1 cellular context compared by ENCODE assay signal in the genomic region with DNA sequence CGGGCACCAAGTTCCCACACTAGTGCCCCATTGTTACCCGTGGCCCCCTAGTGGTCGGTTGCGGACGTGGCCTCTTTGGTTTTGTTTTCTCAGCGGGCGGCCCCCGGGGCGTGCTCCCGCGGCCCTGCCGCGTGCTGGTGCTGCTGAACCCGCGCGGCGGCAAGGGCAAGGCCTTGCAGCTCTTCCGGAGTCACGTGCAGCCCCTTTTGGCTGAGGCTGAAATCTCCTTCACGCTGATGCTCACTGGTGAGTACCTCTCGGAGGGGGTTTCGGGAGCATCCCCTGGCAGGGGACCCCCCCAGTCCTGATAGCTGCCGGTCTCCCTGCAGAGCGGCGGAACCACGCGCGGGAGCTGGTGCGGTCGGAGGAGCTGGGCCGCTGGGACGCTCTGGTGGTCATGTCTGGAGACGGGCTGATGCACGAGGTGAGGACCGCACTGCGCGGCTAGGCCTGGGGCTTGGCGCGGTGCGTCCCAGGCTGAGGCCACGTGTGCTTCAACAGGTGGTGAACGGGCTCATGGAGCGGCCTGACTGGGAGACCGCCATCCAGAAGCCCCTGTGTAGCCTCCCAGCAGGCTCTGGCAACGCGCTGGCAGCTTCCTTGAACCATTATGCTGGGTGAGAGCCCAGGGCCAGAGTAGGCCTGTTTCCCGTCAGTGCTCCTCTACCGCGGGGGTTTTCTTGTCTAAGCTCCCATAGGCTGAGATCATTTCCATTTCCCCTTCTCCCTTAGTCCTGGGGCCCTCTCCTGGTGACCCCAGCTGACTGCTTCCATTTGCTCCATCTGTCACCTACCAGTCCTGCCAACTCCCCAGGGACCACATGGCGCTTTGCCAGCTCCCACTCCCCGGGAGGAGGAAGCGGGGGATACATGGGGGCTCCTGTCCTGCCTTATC.
TF ChIP-seq lines count a peak whose summit lies in the region.

No MANE protein-coding gene starts in this region.

TF ChIP-seq in HepG2, 621 proteins besides CTCF, POLR2A, EP300 and RAD21 (continued from another document and continues in another):
- TF ChIP-seq, protein P1, sequence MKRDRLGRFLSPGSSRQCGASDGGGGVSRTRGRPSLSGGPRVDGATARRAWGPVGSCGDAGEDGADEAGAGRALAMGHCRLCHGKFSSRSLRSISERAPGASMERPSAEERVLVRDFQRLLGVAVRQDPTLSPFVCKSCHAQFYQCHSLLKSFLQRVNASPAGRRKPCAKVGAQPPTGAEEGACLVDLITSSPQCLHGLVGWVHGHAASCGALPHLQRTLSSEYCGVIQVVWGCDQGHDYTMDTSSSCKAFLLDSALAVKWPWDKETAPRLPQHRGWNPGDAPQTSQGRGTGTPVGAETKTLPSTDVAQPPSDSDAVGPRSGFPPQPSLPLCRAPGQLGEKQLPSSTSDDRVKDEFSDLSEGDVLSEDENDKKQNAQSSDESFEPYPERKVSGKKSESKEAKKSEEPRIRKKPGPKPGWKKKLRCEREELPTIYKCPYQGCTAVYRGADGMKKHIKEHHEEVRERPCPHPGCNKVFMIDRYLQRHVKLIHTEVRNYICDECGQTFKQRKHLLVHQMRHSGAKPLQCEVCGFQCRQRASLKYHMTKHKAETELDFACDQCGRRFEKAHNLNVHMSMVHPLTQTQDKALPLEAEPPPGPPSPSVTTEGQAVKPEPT (CRISPR knock-in tag; IDR thresholded peaks at IDR 0.05; ENCODE audit: low read depth), result peak; percentile 98
- TF ChIP-seq, protein P2, sequence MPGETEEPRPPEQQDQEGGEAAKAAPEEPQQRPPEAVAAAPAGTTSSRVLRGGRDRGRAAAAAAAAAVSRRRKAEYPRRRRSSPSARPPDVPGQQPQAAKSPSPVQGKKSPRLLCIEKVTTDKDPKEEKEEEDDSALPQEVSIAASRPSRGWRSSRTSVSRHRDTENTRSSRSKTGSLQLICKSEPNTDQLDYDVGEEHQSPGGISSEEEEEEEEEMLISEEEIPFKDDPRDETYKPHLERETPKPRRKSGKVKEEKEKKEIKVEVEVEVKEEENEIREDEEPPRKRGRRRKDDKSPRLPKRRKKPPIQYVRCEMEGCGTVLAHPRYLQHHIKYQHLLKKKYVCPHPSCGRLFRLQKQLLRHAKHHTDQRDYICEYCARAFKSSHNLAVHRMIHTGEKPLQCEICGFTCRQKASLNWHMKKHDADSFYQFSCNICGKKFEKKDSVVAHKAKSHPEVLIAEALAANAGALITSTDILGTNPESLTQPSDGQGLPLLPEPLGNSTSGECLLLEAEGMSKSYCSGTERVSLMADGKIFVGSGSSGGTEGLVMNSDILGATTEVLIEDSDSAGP (CRISPR knock-in tag; IDR thresholded peaks at IDR 0.05; ENCODE audit: borderline replicate concordance), result peak; percentile 85
- TF ChIP-seq, protein P3, sequence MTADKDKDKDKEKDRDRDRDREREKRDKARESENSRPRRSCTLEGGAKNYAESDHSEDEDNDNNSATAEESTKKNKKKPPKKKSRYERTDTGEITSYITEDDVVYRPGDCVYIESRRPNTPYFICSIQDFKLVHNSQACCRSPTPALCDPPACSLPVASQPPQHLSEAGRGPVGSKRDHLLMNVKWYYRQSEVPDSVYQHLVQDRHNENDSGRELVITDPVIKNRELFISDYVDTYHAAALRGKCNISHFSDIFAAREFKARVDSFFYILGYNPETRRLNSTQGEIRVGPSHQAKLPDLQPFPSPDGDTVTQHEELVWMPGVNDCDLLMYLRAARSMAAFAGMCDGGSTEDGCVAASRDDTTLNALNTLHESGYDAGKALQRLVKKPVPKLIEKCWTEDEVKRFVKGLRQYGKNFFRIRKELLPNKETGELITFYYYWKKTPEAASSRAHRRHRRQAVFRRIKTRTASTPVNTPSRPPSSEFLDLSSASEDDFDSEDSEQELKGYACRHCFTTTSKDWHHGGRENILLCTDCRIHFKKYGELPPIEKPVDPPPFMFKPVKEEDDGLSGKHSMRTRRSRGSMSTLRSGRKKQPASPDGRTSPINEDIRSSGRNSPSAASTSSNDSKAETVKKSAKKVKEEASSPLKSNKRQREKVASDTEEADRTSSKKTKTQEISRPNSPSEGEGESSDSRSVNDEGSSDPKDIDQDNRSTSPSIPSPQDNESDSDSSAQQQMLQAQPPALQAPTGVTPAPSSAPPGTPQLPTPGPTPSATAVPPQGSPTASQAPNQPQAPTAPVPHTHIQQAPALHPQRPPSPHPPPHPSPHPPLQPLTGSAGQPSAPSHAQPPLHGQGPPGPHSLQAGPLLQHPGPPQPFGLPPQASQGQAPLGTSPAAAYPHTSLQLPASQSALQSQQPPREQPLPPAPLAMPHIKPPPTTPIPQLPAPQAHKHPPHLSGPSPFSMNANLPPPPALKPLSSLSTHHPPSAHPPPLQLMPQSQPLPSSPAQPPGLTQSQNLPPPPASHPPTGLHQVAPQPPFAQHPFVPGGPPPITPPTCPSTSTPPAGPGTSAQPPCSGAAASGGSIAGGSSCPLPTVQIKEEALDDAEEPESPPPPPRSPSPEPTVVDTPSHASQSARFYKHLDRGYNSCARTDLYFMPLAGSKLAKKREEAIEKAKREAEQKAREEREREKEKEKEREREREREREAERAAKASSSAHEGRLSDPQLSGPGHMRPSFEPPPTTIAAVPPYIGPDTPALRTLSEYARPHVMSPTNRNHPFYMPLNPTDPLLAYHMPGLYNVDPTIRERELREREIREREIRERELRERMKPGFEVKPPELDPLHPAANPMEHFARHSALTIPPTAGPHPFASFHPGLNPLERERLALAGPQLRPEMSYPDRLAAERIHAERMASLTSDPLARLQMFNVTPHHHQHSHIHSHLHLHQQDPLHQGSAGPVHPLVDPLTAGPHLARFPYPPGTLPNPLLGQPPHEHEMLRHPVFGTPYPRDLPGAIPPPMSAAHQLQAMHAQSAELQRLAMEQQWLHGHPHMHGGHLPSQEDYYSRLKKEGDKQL (CRISPR knock-in tag; IDR thresholded peaks at IDR 0.05; ENCODE audit: low read depth), result no peak
- TF ChIP-seq, protein P4, sequence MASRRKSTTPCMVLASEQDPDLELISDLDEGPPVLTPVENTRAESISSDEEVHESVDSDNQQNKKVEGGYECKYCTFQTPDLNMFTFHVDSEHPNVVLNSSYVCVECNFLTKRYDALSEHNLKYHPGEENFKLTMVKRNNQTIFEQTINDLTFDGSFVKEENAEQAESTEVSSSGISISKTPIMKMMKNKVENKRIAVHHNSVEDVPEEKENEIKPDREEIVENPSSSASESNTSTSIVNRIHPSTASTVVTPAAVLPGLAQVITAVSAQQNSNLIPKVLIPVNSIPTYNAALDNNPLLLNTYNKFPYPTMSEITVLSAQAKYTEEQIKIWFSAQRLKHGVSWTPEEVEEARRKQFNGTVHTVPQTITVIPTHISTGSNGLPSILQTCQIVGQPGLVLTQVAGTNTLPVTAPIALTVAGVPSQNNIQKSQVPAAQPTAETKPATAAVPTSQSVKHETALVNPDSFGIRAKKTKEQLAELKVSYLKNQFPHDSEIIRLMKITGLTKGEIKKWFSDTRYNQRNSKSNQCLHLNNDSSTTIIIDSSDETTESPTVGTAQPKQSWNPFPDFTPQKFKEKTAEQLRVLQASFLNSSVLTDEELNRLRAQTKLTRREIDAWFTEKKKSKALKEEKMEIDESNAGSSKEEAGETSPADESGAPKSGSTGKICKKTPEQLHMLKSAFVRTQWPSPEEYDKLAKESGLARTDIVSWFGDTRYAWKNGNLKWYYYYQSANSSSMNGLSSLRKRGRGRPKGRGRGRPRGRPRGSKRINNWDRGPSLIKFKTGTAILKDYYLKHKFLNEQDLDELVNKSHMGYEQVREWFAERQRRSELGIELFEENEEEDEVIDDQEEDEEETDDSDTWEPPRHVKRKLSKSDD (CRISPR knock-in tag; IDR thresholded peaks at IDR 0.05; ENCODE audit: low read depth), result peak; percentile 78
- TF ChIP-seq DNMT3B (CRISPR knock-in tag; conservative IDR thresholded peaks at IDR 0.05), result peak; percentile 97; the same call in 1 of the 2 replicates
- no peak for TF ChIP-seq PTBP1 (IDR thresholded peaks at IDR 0.05; ENCODE audit: low read depth, low read length, poor library complexity, severe bottlenecking)
- peak; percentile 93 for TF ChIP-seq NFIB (CRISPR knock-in tag; IDR thresholded peaks at IDR 0.05; ENCODE audit: borderline replicate concordance)
- no peak for TF ChIP-seq HHEX (CRISPR knock-in tag; IDR thresholded peaks at IDR 0.05)
- peak; percentile 93 for TF ChIP-seq ZSCAN25 (CRISPR knock-in tag; IDR thresholded peaks at IDR 0.05)
- TF ChIP-seq ZNF451 (CRISPR knock-in tag; IDR thresholded peaks at IDR 0.05), result peak; percentile 94
- no peak; the same call in none of the 2 replicates for TF ChIP-seq ZNF776 (CRISPR knock-in tag; IDR thresholded peaks at IDR 0.05)
- TF ChIP-seq ZNF614 (CRISPR knock-in tag; IDR thresholded peaks at IDR 0.05; ENCODE audit: borderline replicate concordance), result peak; percentile 83
- TF ChIP-seq ATF7-NPFF (CRISPR knock-in tag; IDR thresholded peaks at IDR 0.05; ENCODE audit: low read depth), result peak; percentile 96
- TF ChIP-seq RFX5 (IDR thresholded peaks at IDR 0.05; ENCODE audit: low read depth, low read length), result no peak
- TF ChIP-seq YY1 (IDR thresholded peaks at IDR 0.05; ENCODE audit: insufficient read depth, insufficient replicate concordance, low read depth, low read length), result peak; percentile 68
- TF ChIP-seq, protein P5, sequence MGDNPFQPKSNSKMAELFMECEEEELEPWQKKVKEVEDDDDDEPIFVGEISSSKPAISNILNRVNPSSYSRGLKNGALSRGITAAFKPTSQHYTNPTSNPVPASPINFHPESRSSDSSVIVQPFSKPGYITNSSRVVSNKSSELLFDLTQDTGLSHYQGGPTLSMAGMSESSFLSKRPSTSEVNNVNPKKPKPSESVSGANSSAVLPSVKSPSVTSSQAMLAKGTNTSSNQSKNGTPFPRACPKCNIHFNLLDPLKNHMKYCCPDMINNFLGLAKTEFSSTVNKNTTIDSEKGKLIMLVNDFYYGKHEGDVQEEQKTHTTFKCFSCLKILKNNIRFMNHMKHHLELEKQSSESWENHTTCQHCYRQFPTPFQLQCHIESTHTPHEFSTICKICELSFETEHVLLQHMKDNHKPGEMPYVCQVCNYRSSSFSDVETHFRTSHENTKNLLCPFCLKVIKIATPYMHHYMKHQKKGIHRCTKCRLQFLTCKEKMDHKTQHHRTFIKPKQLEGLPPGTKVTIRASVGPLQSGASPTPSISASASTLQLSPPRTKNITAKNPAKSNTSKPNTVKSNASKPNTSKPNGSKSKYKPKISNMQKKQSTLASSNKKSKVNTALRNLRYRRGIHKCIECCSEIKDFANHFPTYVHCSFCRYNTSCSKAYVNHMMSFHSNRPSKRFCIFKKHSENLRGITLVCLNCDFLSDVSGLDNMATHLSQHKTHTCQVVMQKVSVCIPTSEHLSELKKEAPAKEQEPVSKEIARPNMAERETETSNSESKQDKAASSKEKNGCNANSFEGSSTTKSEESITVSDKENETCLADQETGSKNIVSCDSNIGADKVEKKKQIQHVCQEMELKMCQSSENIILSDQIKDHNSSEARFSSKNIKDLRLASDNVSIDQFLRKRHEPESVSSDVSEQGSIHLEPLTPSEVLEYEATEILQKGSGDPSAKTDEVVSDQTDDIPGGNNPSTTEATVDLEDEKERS (CRISPR knock-in tag; IDR thresholded peaks at IDR 0.05), result peak; percentile 97; the same call in 1 of the 2 replicates
- TF ChIP-seq, protein P6, sequence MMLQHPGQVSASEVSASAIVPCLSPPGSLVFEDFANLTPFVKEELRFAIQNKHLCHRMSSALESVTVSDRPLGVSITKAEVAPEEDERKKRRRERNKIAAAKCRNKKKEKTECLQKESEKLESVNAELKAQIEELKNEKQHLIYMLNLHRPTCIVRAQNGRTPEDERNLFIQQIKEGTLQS (CRISPR knock-in tag; IDR thresholded peaks at IDR 0.05), result no peak; the same call in 1 of the 2 replicates
- peak; percentile 98; the same call in 1 of the 2 replicates for TF ChIP-seq ZFP36L1 (CRISPR knock-in tag; IDR thresholded peaks at IDR 0.05)
- TF ChIP-seq SKI (IDR thresholded peaks at IDR 0.05; ENCODE audit: partially characterized antibody), result no peak
- TF ChIP-seq, protein P7, sequence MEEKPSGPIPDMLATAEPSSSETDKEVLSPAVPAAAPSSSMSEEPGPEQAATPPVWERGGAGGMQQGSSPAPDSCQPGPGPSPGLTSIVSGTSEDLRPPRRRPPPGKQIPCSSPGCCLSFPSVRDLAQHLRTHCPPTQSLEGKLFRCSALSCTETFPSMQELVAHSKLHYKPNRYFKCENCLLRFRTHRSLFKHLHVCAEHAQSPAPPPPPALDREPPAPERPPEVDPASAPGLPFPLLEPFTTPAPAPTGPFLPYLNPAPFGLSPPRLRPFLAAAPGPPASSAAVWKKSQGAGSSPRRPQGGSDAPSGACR (CRISPR knock-in tag; IDR thresholded peaks at IDR 0.05), result peak; percentile 94
- TF ChIP-seq, protein P8, sequence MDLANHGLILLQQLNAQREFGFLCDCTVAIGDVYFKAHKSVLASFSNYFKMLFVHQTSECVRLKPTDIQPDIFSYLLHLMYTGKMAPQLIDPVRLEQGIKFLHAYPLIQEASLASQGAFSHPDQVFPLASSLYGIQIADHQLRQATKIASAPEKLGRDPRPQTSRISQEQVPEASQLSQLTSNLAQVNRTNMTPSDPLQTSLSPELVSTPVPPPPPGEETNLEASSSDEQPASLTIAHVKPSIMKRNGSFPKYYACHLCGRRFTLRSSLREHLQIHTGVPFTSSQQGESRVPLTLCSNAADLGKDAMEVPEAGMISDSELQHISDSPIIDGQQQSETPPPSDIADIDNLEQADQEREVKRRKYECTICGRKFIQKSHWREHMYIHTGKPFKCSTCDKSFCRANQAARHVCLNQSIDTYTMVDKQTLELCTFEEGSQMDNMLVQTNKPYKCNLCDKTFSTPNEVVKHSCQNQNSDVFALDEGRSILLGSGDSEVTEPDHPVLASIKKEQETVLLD (CRISPR knock-in tag; IDR thresholded peaks at IDR 0.05; ENCODE audit: low read depth), result peak; percentile 87
- TF ChIP-seq, protein P9, sequence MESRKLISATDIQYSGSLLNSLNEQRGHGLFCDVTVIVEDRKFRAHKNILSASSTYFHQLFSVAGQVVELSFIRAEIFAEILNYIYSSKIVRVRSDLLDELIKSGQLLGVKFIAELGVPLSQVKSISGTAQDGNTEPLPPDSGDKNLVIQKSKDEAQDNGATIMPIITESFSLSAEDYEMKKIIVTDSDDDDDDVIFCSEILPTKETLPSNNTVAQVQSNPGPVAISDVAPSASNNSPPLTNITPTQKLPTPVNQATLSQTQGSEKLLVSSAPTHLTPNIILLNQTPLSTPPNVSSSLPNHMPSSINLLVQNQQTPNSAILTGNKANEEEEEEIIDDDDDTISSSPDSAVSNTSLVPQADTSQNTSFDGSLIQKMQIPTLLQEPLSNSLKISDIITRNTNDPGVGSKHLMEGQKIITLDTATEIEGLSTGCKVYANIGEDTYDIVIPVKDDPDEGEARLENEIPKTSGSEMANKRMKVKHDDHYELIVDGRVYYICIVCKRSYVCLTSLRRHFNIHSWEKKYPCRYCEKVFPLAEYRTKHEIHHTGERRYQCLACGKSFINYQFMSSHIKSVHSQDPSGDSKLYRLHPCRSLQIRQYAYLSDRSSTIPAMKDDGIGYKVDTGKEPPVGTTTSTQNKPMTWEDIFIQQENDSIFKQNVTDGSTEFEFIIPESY (CRISPR knock-in tag; IDR thresholded peaks at IDR 0.05), result no peak; the same call in none of the 2 replicates
- TF ChIP-seq HNRNPK (IDR thresholded peaks at IDR 0.05; ENCODE audit: low read depth, low read length, poor library complexity, severe bottlenecking), result no peak
- TF ChIP-seq, protein P10, sequence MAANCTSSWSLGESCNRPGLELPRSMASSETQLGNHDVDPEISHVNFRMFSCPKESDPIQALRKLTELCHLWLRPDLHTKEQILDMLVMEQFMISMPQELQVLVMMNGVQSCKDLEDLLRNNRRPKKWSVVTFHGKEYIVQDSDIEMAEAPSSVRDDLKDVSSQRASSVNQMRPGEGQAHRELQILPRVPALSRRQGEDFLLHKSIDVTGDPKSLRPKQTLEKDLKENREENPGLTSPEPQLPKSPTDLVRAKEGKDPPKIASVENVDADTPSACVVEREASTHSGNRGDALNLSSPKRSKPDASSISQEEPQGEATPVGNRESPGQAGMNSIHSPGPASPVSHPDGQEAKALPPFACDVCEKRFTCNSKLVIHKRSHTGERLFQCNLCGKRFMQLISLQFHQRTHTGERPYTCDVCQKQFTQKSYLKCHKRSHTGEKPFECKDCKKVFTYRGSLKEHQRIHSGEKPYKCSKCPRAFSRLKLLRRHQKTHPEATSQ (CRISPR knock-in tag; IDR thresholded peaks at IDR 0.05; ENCODE audit: borderline replicate concordance), result peak; percentile 68; the same call in 1 of the 2 replicates
- peak; percentile 98 for TF ChIP-seq ZNF781 (CRISPR knock-in tag; IDR thresholded peaks at IDR 0.05; ENCODE audit: borderline replicate concordance, not compliant biosample characterization)
- TF ChIP-seq NR2F6 (IDR thresholded peaks at IDR 0.05), result 0 out of 2 replicates have a peak, but pooled peaks have one; percentile 29
- peak; percentile 79 for TF ChIP-seq NR2F6 (CRISPR knock-in tag; IDR thresholded peaks at IDR 0.05)
